In genomic region chr6:27280064-27280539, GRCh38 we compare ENCODE assay signal across 8 cellular contexts. TPM values are rescaled to one million over a fixed set of nuclear protein-coding genes. Genes with fewer than 3 reads are reported as not detected.
DNase-seq lines count a peak whose midpoint lies in the region; ATAC-seq and TF ChIP-seq lines count a peak whose summit lies in the region.

No MANE protein-coding gene starts in this region.

- no peak overlapping the region for H3K27ac ChIP-seq in naive thymus-derived CD4-positive, alpha-beta T cell (ENCODE audit: low read depth, low read length)
- H3K27ac ChIP-seq in aorta (ENCODE audit: low read depth in 1 of 2, low read length in 2 of 2) (no peak overlapping the region), dorsolateral prefrontal cortex (no peak overlapping the region)

- DNase-seq in activated T-cell treated with anti-CD3 and anti-CD28 coated beads, Interleukin-2, amount 50 U/mL, for 24 hours, result peak; percentile 55
- DNase-seq in activated T-cell treated with anti-CD3 and anti-CD28 coated beads, Interleukin-2, amount 50 U/mL, for 4 hours, result no peak
- DNase-seq in NCI-H460 (ENCODE audit: extremely low read depth, low read depth), result peak; percentile 44
- peak; percentile 64 for DNase-seq in astrocyte of the hippocampus (ENCODE audit: low read depth, low spot score)
- DNase-seq in naive thymus-derived CD4-positive, alpha-beta T cell, result peak in 1 of 9 donors; percentile 13
- no peak for DNase-seq in aorta
- DNase-seq in dorsolateral prefrontal cortex, result no peak

- ATAC-seq in activated T-cell treated with anti-CD3 and anti-CD28 coated beads, Interleukin-2, amount 50 U/mL, for 4 hours, result no peak
- ATAC-seq in naive thymus-derived CD4-positive, alpha-beta T cell, result no peak
- no peak for ATAC-seq in aorta (ENCODE audit: low FRiP score)
- ATAC-seq in HG03354 (IDR thresholded peaks at IDR 0.05; ENCODE audit: poor library complexity, severe bottlenecking, unreplicated experiment), result no peak

- H3K4me1 ChIP-seq in naive thymus-derived CD4-positive, alpha-beta T cell (ENCODE audit: control insufficient read depth in 2 of 2, insufficient read depth in 2 of 2, low read length in 2 of 2), result no peaks in the 10 kb centered on the region
- no peaks in the 10 kb centered on the region for H3K4me1 ChIP-seq in aorta (ENCODE audit: control insufficient read depth in 1 of 2, insufficient read depth in 2 of 2, low read length in 2 of 2)

- H3K27ac Mint-ChIP-seq in activated T-cell treated with anti-CD3 and anti-CD28 coated beads, Interleukin-2, amount 50 U/mL, for 24 hours, result peak overlapping the region; percentile 82
- H3K27ac Mint-ChIP-seq in naive thymus-derived CD4-positive, alpha-beta T cell, result peak overlapping the region in 5 of 9 donors; percentile 59 to 83 (median 77)

- no peak overlapping the region for H3K4me3 ChIP-seq in naive thymus-derived CD4-positive, alpha-beta T cell (ENCODE audit: low read length)
- no peak overlapping the region for H3K4me3 ChIP-seq in aorta (ENCODE audit: low read length in 2 of 2)
- H3K4me3 ChIP-seq in dorsolateral prefrontal cortex, result peak overlapping the region in 3 of 59 donors; percentile 8 to 12 (median 8)

- H3K27me3 Mint-ChIP-seq in activated T-cell treated with anti-CD3 and anti-CD28 coated beads, Interleukin-2, amount 50 U/mL, for 24 hours, result peaks cover 93% of the 10 kb centered on the region
- peaks cover 85% of the 10 kb centered on the region for H3K27me3 Mint-ChIP-seq in activated T-cell treated with anti-CD3 and anti-CD28 coated beads, Interleukin-2, amount 50 U/mL, for 4 hours (ENCODE audit: low read depth)
- peaks cover 74 to 88% (median 86%) of the 10 kb centered on the region in 5 donors for H3K27me3 Mint-ChIP-seq in naive thymus-derived CD4-positive, alpha-beta T cell

- intact Hi-C loops in naive thymus-derived CD4-positive, alpha-beta T cell (cut with micrococcal nuclease), result loop anchor here (5.0 kb wide), 3 partner anchors 43 to 392 kb away; no protein-coding TSS in a partner anchor
- intact Hi-C loops in aorta (cut with DNase I), result loop anchor here in 1 of 2 donors (5.0 kb wide), 1 partner anchor 668 kb away; no protein-coding TSS in a partner anchor
- intact Hi-C loops in dorsolateral prefrontal cortex (cut with DNase I), result no loop called here

- no peaks in the 10 kb centered on the region for H3K36me3 ChIP-seq in naive thymus-derived CD4-positive, alpha-beta T cell (ENCODE audit: control insufficient read depth in 2 of 3, insufficient read depth in 3 of 3, low read length in 3 of 3)
- H3K36me3 ChIP-seq in aorta (ENCODE audit: control insufficient read depth in 1 of 2, insufficient read depth in 2 of 2, low read length in 1 of 2), result no peaks in the 10 kb centered on the region

- peaks cover 0 to 39% (median 6%) of the 10 kb centered on the region in 3 experiments for H3K9me3 ChIP-seq in naive thymus-derived CD4-positive, alpha-beta T cell (ENCODE audit: control insufficient read depth in 2 of 3, low read length in 3 of 3)
- H3K9me3 ChIP-seq in aorta (ENCODE audit: control insufficient read depth, low read length), result peaks cover 12% of the 10 kb centered on the region

- no peak for TF ChIP-seq CTCF in dorsolateral prefrontal cortex (IDR thresholded peaks at IDR 0.05 in 54 of 56, conservative IDR thresholded peaks at IDR 0.05 in 2 of 56; ENCODE audit: low read depth in 1 of 56, partially characterized antibody in 56 of 56)

- CTCF ChIA-PET in naive thymus-derived CD4-positive, alpha-beta T cell (lab: Charles Lee), result no interaction called here

- POLR2A ChIA-PET in naive thymus-derived CD4-positive, alpha-beta T cell (lab: Charles Lee), result no interaction called here

- peaks cover 32 to 52% of the 10 kb centered on the region in 2 donors for H3K27me3 ChIP-seq in naive thymus-derived CD4-positive, alpha-beta T cell (ENCODE audit: control insufficient read depth in 2 of 2, insufficient read depth in 2 of 2, low read length in 2 of 2)
- peaks cover 2 to 5% of the 10 kb centered on the region in 2 donors for H3K27me3 ChIP-seq in aorta (ENCODE audit: control insufficient read depth in 1 of 2, insufficient read depth in 2 of 2, low read length in 1 of 2)
- peaks cover 13 to 100% (median 98%) of the 10 kb centered on the region in 45 donors for H3K27me3 ChIP-seq in dorsolateral prefrontal cortex

- peaks cover 30% of the 10 kb centered on the region for H3K9me3 Mint-ChIP-seq in activated T-cell treated with anti-CD3 and anti-CD28 coated beads, Interleukin-2, amount 50 U/mL, for 24 hours
- H3K9me3 Mint-ChIP-seq in activated T-cell treated with anti-CD3 and anti-CD28 coated beads, Interleukin-2, amount 50 U/mL, for 4 hours, result peaks cover 30% of the 10 kb centered on the region
- H3K9me3 Mint-ChIP-seq in naive thymus-derived CD4-positive, alpha-beta T cell, result peaks cover 5 to 92% (median 51%) of the 10 kb centered on the region in 11 donors

- peaks cover 15% of the 10 kb centered on the region for H3K4me1 Mint-ChIP-seq in activated T-cell treated with anti-CD3 and anti-CD28 coated beads, Interleukin-2, amount 50 U/mL, for 24 hours (ENCODE audit: low read depth)
- H3K4me1 Mint-ChIP-seq in activated T-cell treated with anti-CD3 and anti-CD28 coated beads, Interleukin-2, amount 50 U/mL, for 4 hours (ENCODE audit: low read depth), result peaks cover 3% of the 10 kb centered on the region
- H3K4me1 Mint-ChIP-seq in naive thymus-derived CD4-positive, alpha-beta T cell, result peaks cover 0 to 19% (median 4%) of the 10 kb centered on the region in 7 donors

- H3K36me3 Mint-ChIP-seq in activated T-cell treated with anti-CD3 and anti-CD28 coated beads, Interleukin-2, amount 50 U/mL, for 24 hours (ENCODE audit: low read depth), result peaks cover 3% of the 10 kb centered on the region
- no peaks in the 10 kb centered on the region for H3K36me3 Mint-ChIP-seq in activated T-cell treated with anti-CD3 and anti-CD28 coated beads, Interleukin-2, amount 50 U/mL, for 4 hours (ENCODE audit: insufficient read depth)
- peaks cover 0 to 43% (median 9%) of the 10 kb centered on the region in 5 donors for H3K36me3 Mint-ChIP-seq in naive thymus-derived CD4-positive, alpha-beta T cell

- peak overlapping the region; percentile 61 for H3K4me3 Mint-ChIP-seq in activated T-cell treated with anti-CD3 and anti-CD28 coated beads, Interleukin-2, amount 50 U/mL, for 24 hours
- H3K4me3 Mint-ChIP-seq in activated T-cell treated with anti-CD3 and anti-CD28 coated beads, Interleukin-2, amount 50 U/mL, for 4 hours, result no peak overlapping the region
- H3K4me3 Mint-ChIP-seq in naive thymus-derived CD4-positive, alpha-beta T cell, result peak overlapping the region in 5 of 10 donors; percentile 28 to 51 (median 44)

- 3 to 6% methylated on average over 17 of the region's 17 CpGs for WGBS in aorta, 2 donors

RNA-seq across cellular contexts. Expression of gene POM121L2, which starts 32.0 kb away (rescaled TPM):
- not detected for total RNA-seq in activated T-cell treated with anti-CD3 and anti-CD28 coated beads, Interleukin-2, amount 50 U/mL, for 4 hours
- not detected in 2 replicates for total RNA-seq in NCI-H460 (2014; rRNA removed; shearing (Covaris generic))
- polyA plus RNA-seq in NCI-H460 (2014; cell fraction: nucleus; rRNA removed), result not detected in 2 replicates
- total RNA-seq in naive thymus-derived CD4-positive, alpha-beta T cell, result not detected
- polyA plus RNA-seq in naive thymus-derived CD4-positive, alpha-beta T cell, result not detected
- total RNA-seq in aorta (not detected), dorsolateral prefrontal cortex (1 to 10 TPM in 1 of 120 experiments, under 1 TPM in 44, not detected in 75; 0.14 to 1.0 (median 0.28) TPM)
- polyA plus RNA-seq in aorta, result not detected

RNA-seq across cellular contexts. Expression of gene PRSS16, which starts 32.6 kb away (rescaled TPM):
- under 1 TPM; 0.15 to 0.63 (median 0.32) TPM for total RNA-seq in activated T-cell treated with anti-CD3 and anti-CD28 coated beads, Interleukin-2, amount 50 U/mL, for 4 hours
- total RNA-seq in NCI-H460 (2014; rRNA removed; shearing (Covaris generic)), result 4.1 and 5.0 TPM in 2 replicates
- 0.88 and 6.4 TPM in 2 replicates for polyA plus RNA-seq in NCI-H460 (2014; cell fraction: nucleus; rRNA removed)
- total RNA-seq in naive thymus-derived CD4-positive, alpha-beta T cell, result under 1 TPM in 4 of 5 experiments, not detected in 1; 0.40 to 0.92 (median 0.55) TPM
- polyA plus RNA-seq in naive thymus-derived CD4-positive, alpha-beta T cell, result 1 to 10 TPM in 1 of 2 donors, under 1 TPM in 1; 0.82 to 2.0 TPM
- total RNA-seq in aorta, result under 1 TPM in 1 of 2 donors, not detected in 1; 0.75 TPM
- polyA plus RNA-seq in aorta, result 1 to 10 TPM in 1 of 2 donors, not detected in 1; 1.1 TPM
- 1 to 10 TPM; 2.0 to 8.9 (median 4.7) TPM for total RNA-seq in dorsolateral prefrontal cortex

Comparison
In these comparisons a context has a peak if more than half of its experiments do, and no peak if none do; other contexts are left out.
1. DNase-seq: peak in activated T-cell treated with anti-CD3 and anti-CD28 coated beads, Interleukin-2, amount 50 U/mL, for 24 hours (single experiment), NCI-H460 (single experiment) and astrocyte of the hippocampus (single experiment); none in activated T-cell treated with anti-CD3 and anti-CD28 coated beads, Interleukin-2, amount 50 U/mL, for 4 hours (single experiment), aorta (0 of 2) and dorsolateral prefrontal cortex (0 of 10).
2. intact Hi-C loops: an anchor here in naive thymus-derived CD4-positive, alpha-beta T cell (5.0 kb wide); none called in dorsolateral prefrontal cortex.